ENCODE assay signal across 1 cellular context in genomic region chr7:41060796-41061195, GRCh38.
TF ChIP-seq lines count a peak whose summit lies in the region.

No MANE protein-coding gene starts in this region.

TF ChIP-seq in H1, 55 proteins besides CTCF, POLR2A, EP300 and RAD21:
- TF ChIP-seq ASH2L (IDR thresholded peaks at IDR 0.05; ENCODE audit: low read length) (no peak), BACH1 (IDR thresholded peaks at IDR 0.05; ENCODE audit: low read length) (no peak), CHD1 (IDR thresholded peaks at IDR 0.05; ENCODE audit: low read depth, low read length) (no peak), SP4 (IDR thresholded peaks at IDR 0.05; ENCODE audit: low read length) (no peak), KDM1A (IDR thresholded peaks at IDR 0.05; ENCODE audit: borderline replicate concordance, low read length) (no peak), YY1 (IDR thresholded peaks at IDR 0.05; ENCODE audit: low read depth, low read length) (no peak), MAFK (IDR thresholded peaks at IDR 0.05; ENCODE audit: low read depth, low read length) (no peak), USF2 (IDR thresholded peaks at IDR 0.05; ENCODE audit: low read length) (no peak), TBP (IDR thresholded peaks at IDR 0.05; ENCODE audit: low read depth, low read length) (no peak), NANOG (IDR thresholded peaks at IDR 0.05; ENCODE audit: insufficient read depth, low read depth, low read length, poor library complexity, severe bottlenecking) (no peak), CTBP2 (IDR thresholded peaks at IDR 0.05; ENCODE audit: borderline replicate concordance, insufficient read depth, insufficient read length, low read length) (no peak), RXRA (IDR thresholded peaks at IDR 0.05; ENCODE audit: insufficient read depth, low read depth, low read length) (no peak), CBX5 (IDR thresholded peaks at IDR 0.05; ENCODE audit: low read depth, low read length) (no peak), RBBP5 (IDR thresholded peaks at IDR 0.05; ENCODE audit: borderline replicate concordance, low read depth, low read length) (no peak)
- TF ChIP-seq, protein P1, sequence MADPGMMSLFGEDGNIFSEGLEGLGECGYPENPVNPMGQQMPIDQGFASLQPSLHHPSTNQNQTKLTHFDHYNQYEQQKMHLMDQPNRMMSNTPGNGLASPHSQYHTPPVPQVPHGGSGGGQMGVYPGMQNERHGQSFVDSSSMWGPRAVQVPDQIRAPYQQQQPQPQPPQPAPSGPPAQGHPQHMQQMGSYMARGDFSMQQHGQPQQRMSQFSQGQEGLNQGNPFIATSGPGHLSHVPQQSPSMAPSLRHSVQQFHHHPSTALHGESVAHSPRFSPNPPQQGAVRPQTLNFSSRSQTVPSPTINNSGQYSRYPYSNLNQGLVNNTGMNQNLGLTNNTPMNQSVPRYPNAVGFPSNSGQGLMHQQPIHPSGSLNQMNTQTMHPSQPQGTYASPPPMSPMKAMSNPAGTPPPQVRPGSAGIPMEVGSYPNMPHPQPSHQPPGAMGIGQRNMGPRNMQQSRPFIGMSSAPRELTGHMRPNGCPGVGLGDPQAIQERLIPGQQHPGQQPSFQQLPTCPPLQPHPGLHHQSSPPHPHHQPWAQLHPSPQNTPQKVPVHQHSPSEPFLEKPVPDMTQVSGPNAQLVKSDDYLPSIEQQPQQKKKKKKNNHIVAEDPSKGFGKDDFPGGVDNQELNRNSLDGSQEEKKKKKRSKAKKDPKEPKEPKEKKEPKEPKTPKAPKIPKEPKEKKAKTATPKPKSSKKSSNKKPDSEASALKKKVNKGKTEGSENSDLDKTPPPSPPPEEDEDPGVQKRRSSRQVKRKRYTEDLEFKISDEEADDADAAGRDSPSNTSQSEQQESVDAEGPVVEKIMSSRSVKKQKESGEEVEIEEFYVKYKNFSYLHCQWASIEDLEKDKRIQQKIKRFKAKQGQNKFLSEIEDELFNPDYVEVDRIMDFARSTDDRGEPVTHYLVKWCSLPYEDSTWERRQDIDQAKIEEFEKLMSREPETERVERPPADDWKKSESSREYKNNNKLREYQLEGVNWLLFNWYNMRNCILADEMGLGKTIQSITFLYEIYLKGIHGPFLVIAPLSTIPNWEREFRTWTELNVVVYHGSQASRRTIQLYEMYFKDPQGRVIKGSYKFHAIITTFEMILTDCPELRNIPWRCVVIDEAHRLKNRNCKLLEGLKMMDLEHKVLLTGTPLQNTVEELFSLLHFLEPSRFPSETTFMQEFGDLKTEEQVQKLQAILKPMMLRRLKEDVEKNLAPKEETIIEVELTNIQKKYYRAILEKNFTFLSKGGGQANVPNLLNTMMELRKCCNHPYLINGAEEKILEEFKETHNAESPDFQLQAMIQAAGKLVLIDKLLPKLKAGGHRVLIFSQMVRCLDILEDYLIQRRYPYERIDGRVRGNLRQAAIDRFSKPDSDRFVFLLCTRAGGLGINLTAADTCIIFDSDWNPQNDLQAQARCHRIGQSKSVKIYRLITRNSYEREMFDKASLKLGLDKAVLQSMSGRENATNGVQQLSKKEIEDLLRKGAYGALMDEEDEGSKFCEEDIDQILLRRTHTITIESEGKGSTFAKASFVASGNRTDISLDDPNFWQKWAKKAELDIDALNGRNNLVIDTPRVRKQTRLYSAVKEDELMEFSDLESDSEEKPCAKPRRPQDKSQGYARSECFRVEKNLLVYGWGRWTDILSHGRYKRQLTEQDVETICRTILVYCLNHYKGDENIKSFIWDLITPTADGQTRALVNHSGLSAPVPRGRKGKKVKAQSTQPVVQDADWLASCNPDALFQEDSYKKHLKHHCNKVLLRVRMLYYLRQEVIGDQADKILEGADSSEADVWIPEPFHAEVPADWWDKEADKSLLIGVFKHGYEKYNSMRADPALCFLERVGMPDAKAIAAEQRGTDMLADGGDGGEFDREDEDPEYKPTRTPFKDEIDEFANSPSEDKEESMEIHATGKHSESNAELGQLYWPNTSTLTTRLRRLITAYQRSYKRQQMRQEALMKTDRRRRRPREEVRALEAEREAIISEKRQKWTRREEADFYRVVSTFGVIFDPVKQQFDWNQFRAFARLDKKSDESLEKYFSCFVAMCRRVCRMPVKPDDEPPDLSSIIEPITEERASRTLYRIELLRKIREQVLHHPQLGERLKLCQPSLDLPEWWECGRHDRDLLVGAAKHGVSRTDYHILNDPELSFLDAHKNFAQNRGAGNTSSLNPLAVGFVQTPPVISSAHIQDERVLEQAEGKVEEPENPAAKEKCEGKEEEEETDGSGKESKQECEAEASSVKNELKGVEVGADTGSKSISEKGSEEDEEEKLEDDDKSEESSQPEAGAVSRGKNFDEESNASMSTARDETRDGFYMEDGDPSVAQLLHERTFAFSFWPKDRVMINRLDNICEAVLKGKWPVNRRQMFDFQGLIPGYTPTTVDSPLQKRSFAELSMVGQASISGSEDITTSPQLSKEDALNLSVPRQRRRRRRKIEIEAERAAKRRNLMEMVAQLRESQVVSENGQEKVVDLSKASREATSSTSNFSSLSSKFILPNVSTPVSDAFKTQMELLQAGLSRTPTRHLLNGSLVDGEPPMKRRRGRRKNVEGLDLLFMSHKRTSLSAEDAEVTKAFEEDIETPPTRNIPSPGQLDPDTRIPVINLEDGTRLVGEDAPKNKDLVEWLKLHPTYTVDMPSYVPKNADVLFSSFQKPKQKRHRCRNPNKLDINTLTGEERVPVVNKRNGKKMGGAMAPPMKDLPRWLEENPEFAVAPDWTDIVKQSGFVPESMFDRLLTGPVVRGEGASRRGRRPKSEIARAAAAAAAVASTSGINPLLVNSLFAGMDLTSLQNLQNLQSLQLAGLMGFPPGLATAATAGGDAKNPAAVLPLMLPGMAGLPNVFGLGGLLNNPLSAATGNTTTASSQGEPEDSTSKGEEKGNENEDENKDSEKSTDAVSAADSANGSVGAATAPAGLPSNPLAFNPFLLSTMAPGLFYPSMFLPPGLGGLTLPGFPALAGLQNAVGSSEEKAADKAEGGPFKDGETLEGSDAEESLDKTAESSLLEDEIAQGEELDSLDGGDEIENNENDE (IDR thresholded peaks at IDR 0.05; ENCODE audit: insufficient replicate concordance, low read length) = no peak
